ENCODE assay signal across 1 cellular context in genomic region chr13:20127263-20127562, GRCh38.
TF ChIP-seq lines count a peak whose summit lies in the region.

No MANE protein-coding gene starts in this region.

TF ChIP-seq in SK-N-SH, 30 proteins besides CTCF, POLR2A, EP300 and RAD21 (continued from another document):
- TF ChIP-seq USF1 (IDR thresholded peaks at IDR 0.05; ENCODE audit: borderline replicate concordance, low read depth) (no peak), NRF1 (IDR thresholded peaks at IDR 0.05; ENCODE audit: low read depth, low read length) (no peak), FOSL2 (IDR thresholded peaks at IDR 0.05; ENCODE audit: borderline replicate concordance, low read depth) (no peak), REST (IDR thresholded peaks at IDR 0.05; ENCODE audit: low read depth, low read length) (no peak), JUND (IDR thresholded peaks at IDR 0.05) (no peak)
